Comparison of ENCODE assay signal across 19 cellular contexts in genomic region chr9:8679405-8679951, GRCh38.
DNase-seq lines count a peak whose midpoint lies in the region; TF ChIP-seq lines count a peak whose summit lies in the region.
"Had no signal": no experiment of that assay in that cellular context is flagged by ENCODE, and none has a peak within 500 bp of the region (broad histone marks: within the 10 kb centered on the region; RNA-seq: fewer than 3 reads in every experiment).

No MANE protein-coding gene starts in this region.

- CTCF ChIA-PET in HEK293T (lab: Yijun Ruan, JAX): no interaction called here

- intact Hi-C loops in posterior vena cava (cut with DNase I): no loop called here

- POLR2A ChIA-PET in HEK293T (lab: Yijun Ruan, JAX): no interaction called here

- no peak for TF ChIP-seq CTCF in fibroblast of the aortic adventitia (IDR thresholded peaks at IDR 0.05; ENCODE audit: insufficient read depth, low read length)

- no peak overlapping the region for H3K4me3 ChIP-seq in fibroblast of the aortic adventitia (ENCODE audit: low read depth, low read length)
- H3K4me3 ChIP-seq: mucosa of descending colon, thoracic aorta had no signal

- DNase-seq in NCI-H146 (lab: John Stamatoyannopoulos, UW) (peak; percentile 81), fibroblast of the aortic adventitia (ENCODE audit: low read depth) (peak; percentile 19), stromal cell of bone marrow (ENCODE audit: low read depth) (peak; percentile 2), posterior vena cava (ENCODE audit: low spot score) (no peak), HEK293T (ENCODE audit: extremely low spot score) (no peak), SIG-M5 treated with dmso at 0.1 percent for 504 hours (lab: John Stamatoyannopoulos, UW; ENCODE audit: unreplicated experiment) (no peak)
- DNase-seq: activated CD4-positive, CD25-positive, alpha-beta regulatory T cell; activated CD8-positive, alpha-beta memory T cell treated with anti-CD3 and anti-CD28 coated beads, Interleukin-2, amount 10 ng/mL, durations not matched to agents 7 days and 5 days; activated gamma-delta T cell; aorta; DMS 273 treated with DMSO at 0.1 percent for 48 hours; HCEC 1CT; left cardiac atrium; MM.1S; mucosa of descending colon; stimulated activated CD4-positive, alpha-beta T cell treated with anti-CD3 and anti-CD28 coated beads, Interleukin-2, amount 100 ng/mL, for 48 hours; T-helper 17 cell had no signal

TF ChIP-seq in PFSK-1, 5 proteins besides CTCF, POLR2A, EP300 and RAD21:
- no peak for TF ChIP-seq TAF1 (IDR thresholded peaks at IDR 0.05; ENCODE audit: borderline replicate concordance, insufficient read depth, low read length)
- TF ChIP-seq FOXP2 (optimal IDR thresholded peaks at IDR 0.05; ENCODE audit: borderline replicate concordance, extremely low read depth, extremely low read length, insufficient read depth): no peak
- TF ChIP-seq, protein P1, sequence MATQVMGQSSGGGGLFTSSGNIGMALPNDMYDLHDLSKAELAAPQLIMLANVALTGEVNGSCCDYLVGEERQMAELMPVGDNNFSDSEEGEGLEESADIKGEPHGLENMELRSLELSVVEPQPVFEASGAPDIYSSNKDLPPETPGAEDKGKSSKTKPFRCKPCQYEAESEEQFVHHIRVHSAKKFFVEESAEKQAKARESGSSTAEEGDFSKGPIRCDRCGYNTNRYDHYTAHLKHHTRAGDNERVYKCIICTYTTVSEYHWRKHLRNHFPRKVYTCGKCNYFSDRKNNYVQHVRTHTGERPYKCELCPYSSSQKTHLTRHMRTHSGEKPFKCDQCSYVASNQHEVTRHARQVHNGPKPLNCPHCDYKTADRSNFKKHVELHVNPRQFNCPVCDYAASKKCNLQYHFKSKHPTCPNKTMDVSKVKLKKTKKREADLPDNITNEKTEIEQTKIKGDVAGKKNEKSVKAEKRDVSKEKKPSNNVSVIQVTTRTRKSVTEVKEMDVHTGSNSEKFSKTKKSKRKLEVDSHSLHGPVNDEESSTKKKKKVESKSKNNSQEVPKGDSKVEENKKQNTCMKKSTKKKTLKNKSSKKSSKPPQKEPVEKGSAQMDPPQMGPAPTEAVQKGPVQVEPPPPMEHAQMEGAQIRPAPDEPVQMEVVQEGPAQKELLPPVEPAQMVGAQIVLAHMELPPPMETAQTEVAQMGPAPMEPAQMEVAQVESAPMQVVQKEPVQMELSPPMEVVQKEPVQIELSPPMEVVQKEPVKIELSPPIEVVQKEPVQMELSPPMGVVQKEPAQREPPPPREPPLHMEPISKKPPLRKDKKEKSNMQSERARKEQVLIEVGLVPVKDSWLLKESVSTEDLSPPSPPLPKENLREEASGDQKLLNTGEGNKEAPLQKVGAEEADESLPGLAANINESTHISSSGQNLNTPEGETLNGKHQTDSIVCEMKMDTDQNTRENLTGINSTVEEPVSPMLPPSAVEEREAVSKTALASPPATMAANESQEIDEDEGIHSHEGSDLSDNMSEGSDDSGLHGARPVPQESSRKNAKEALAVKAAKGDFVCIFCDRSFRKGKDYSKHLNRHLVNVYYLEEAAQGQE (IDR thresholded peaks at IDR 0.05; ENCODE audit: insufficient read depth in 1 of 2, low read depth in 2 of 2, low read length in 2 of 2): no peak
- TF ChIP-seq SIN3A (IDR thresholded peaks at IDR 0.05; ENCODE audit: borderline replicate concordance, insufficient read depth, low read length): peak; percentile 44; the same call in 1 of the 2 replicates
- TF ChIP-seq POLR2AphosphoS5 (IDR thresholded peaks at IDR 0.05; ENCODE audit: low read depth, low read length): no peak

TF ChIP-seq in HEK293T, 16 proteins besides CTCF, POLR2A, EP300 and RAD21:
- TF ChIP-seq LEF1 (IDR thresholded peaks at IDR 0.05; ENCODE audit: borderline replicate concordance): no peak
- no peak for TF ChIP-seq ELF4 (IDR thresholded peaks at IDR 0.05)
- TF ChIP-seq FOXA1 (IDR thresholded peaks at IDR 0.05): no peak
- no peak for TF ChIP-seq NFRKB (IDR thresholded peaks at IDR 0.05)
- TF ChIP-seq HDGF (IDR thresholded peaks at IDR 0.05; ENCODE audit: borderline replicate concordance): no peak
- no peak for TF ChIP-seq BHLHE40 (IDR thresholded peaks at IDR 0.05; ENCODE audit: borderline replicate concordance)
- no peak for TF ChIP-seq ZNF384 (IDR thresholded peaks at IDR 0.05)

Comparison
In these comparisons a context has a peak if more than half of its experiments do, and no peak if none do; other contexts are left out.
1. DNase-seq: peak in NCI-H146 (single experiment), fibroblast of the aortic adventitia (single experiment) and stromal cell of bone marrow (single experiment); none in posterior vena cava (single experiment), HEK293T (single experiment) and SIG-M5 treated with dmso at 0.1 percent for 504 hours (single experiment).